1 cellular context compared by ENCODE assay signal in the genomic region with DNA sequence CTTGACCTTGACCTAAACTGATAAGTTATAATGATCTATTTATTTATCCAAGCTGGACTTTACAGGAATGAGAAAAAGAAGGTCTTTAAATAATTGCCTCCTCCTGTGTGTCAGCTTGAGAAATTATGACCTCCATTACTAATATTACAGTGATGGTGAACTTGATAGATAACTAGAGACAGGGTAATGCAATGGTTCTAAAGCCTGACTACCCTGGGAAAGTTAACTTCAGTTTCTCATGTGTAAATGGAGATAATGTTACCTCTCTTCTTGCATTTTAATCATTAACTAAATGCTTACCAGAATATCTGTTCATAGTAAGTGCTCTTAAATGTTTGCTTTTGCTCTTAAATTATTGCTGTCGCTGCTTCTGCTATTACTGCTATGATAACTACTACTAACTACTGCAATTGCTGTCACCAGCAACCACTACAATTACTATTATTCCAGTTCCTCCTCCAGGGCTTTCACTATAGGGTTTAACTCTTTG.
TF ChIP-seq lines count a peak whose summit lies in the region.

No MANE protein-coding gene starts in this region.

TF ChIP-seq in HEK293, 187 proteins besides CTCF, POLR2A, EP300 and RAD21 (continued from another document):
- TF ChIP-seq, protein P1, sequence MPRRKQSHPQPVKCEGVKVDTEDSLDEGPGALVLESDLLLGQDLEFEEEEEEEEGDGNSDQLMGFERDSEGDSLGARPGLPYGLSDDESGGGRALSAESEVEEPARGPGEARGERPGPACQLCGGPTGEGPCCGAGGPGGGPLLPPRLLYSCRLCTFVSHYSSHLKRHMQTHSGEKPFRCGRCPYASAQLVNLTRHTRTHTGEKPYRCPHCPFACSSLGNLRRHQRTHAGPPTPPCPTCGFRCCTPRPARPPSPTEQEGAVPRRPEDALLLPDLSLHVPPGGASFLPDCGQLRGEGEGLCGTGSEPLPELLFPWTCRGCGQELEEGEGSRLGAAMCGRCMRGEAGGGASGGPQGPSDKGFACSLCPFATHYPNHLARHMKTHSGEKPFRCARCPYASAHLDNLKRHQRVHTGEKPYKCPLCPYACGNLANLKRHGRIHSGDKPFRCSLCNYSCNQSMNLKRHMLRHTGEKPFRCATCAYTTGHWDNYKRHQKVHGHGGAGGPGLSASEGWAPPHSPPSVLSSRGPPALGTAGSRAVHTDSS (tag by site-specific recombination; IDR thresholded peaks at IDR 0.05) = no peak
- no peak for TF ChIP-seq SETDB1 (IDR thresholded peaks at IDR 0.05; ENCODE audit: insufficient read length, low read length)
- TF ChIP-seq TRIM28 (IDR thresholded peaks at IDR 0.05; ENCODE audit: borderline replicate concordance, low read length) = peak; percentile 35; the same call in 1 of the 2 replicates
- TF ChIP-seq ZNF596 (tag by site-specific recombination; IDR thresholded peaks at IDR 0.05) = no peak
- no peak; the same call in 1 of the 2 replicates for TF ChIP-seq IKZF3 (tag by site-specific recombination; IDR thresholded peaks at IDR 0.05)
- TF ChIP-seq ZNF707 (tag by site-specific recombination; IDR thresholded peaks at IDR 0.05) = no peak
- TF ChIP-seq, protein P2, sequence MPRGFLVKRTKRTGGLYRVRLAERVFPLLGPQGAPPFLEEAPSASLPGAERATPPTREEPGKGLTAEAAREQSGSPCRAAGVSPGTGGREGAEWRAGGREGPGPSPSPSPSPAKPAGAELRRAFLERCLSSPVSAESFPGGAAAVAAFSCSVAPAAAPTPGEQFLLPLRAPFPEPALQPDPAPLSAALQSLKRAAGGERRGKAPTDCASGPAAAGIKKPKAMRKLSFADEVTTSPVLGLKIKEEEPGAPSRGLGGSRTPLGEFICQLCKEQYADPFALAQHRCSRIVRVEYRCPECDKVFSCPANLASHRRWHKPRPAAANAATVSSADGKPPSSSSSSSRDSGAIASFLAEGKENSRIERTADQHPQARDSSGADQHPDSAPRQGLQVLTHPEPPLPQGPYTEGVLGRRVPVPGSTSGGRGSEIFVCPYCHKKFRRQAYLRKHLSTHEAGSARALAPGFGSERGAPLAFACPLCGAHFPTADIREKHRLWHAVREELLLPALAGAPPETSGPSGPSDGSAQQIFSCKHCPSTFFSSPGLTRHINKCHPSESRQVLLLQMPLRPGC (tag by site-specific recombination; IDR thresholded peaks at IDR 0.05) = no peak
- no peak for TF ChIP-seq ZNF624 (tag by site-specific recombination; IDR thresholded peaks at IDR 0.05)
- no peak for TF ChIP-seq ZNF341 (tag by site-specific recombination; IDR thresholded peaks at IDR 0.05; ENCODE audit: low read depth)
- no peak for TF ChIP-seq ZNF837 (tag by site-specific recombination; IDR thresholded peaks at IDR 0.05)
- no peak for TF ChIP-seq ZNF112 (tag by site-specific recombination; IDR thresholded peaks at IDR 0.05)
TF ChIP-seq in HEK293: peak in this region for 3.
